8 cellular contexts compared by ENCODE assay signal in the genomic region with DNA sequence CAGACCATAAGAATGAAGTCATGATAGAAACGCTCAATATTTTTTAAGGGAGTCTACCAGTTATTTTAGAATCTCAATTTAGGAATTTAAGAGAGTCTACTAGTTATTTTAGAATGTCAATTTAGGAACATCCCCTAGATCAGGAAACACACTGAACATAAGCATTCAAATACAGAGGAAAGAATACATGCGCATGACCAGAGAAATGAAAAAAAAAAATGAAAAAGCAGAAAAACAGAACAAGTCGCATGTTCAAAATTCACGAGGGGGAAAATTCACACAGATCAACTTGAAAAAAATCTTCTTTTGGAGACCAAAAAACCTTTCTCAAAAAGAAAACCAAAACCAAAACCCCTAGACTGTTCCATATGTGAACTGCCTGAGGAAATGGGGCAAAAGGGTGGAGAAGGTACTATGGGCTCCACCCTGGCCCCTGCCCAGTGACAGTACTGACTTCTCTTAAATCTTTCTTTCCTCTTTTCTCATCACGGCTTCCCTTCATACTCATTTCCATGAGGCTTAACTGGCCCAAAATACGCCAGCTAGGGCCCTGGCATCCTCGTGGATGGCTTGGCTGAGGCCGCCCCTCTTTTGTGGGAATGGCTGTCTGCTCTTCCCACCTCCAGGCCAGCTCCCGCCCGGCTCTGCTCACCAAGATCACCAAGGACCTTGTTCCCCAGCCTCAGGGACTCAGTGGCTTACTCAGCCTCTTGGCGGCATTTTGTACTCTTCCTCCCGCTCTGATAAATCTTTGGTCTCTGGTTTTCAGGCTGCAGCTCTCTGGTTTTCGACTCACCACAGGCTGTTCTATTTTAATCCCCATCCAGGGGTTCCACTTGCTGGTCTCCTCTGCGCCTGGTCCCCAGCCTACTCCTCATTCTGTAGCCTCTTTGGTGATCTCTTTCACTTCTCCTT. TPM values are rescaled to one million over a fixed set of nuclear protein-coding genes. Genes with fewer than 3 reads are reported as not detected.
DNase-seq lines count a peak whose midpoint lies in the region; ATAC-seq and TF ChIP-seq lines count a peak whose summit lies in the region.

No MANE protein-coding gene starts in this region.

- POLR2A ChIA-PET in activated B cell treated with CpG ODN at 0.5 μM for 24 hours (lab: Charles Lee) = interaction anchor here (1.2 kb wide), 1 partner anchor 9 kb away, joined by 10 read pairs; no protein-coding TSS in a partner anchor

- peak; percentile 53 for ATAC-seq in HG03064 (IDR thresholded peaks at IDR 0.05; ENCODE audit: low read depth, unreplicated experiment)
- peak; percentile 62 for ATAC-seq in activated B cell treated with CpG ODN at 0.5 μM for 24 hours (ENCODE audit: low read depth)
- ATAC-seq in right lobe of liver = peak; percentile 39 to 77 (median 60)

- peaks cover 37% of the 10 kb centered on the region for H3K36me3 Mint-ChIP-seq in activated T-cell treated with anti-CD3 and anti-CD28 coated beads, Interleukin-2, amount 50 U/mL, for 24 hours (ENCODE audit: low read depth)
- peaks cover 11% of the 10 kb centered on the region for H3K36me3 Mint-ChIP-seq in activated B cell treated with CpG ODN at 0.5 μM for 24 hours (ENCODE audit: low read depth)

- H3K27ac Mint-ChIP-seq in activated T-cell treated with anti-CD3 and anti-CD28 coated beads, Interleukin-2, amount 50 U/mL, for 24 hours = peak overlapping the region; percentile 97
- peak overlapping the region; percentile 85 for H3K27ac Mint-ChIP-seq in activated B cell treated with CpG ODN at 0.5 μM for 24 hours

- 58% methylated on average over 11 of the region's 14 CpGs for WGBS in right lobe of liver (ENCODE audit: insufficient coverage, low coverage, low lambda C conversion rate, missing lambda C conversion rate)

- H3K4me3 ChIP-seq in right lobe of liver (no peak overlapping the region), WERI-Rb-1 (ENCODE audit: low read depth, low read length) (no peak overlapping the region)

- H3K27ac ChIP-seq in right lobe of liver (peak overlapping the region in 2 of 3 donors; percentile 25 to 37), WERI-Rb-1 (no peak overlapping the region)

- H3K36me3 ChIP-seq in right lobe of liver (no peaks in the 10 kb centered on the region), WERI-Rb-1 (peaks cover 4% of the 10 kb centered on the region)

- no peak for DNase-seq in activated T-cell treated with anti-CD3 and anti-CD28 coated beads, Interleukin-2, amount 50 U/mL, for 24 hours
- DNase-seq in activated T-cell treated with anti-CD3 and anti-CD28 coated beads, Interleukin-2, amount 50 U/mL, for 1 hour = no peak
- DNase-seq in activated B cell treated with CpG ODN at 0.5 μM for 24 hours = no peak
- DNase-seq in right lobe of liver = no peak
- no peak for DNase-seq in WERI-Rb-1
- no peak for DNase-seq in NCI-H69 (lab: John Stamatoyannopoulos, UW)
- no peak for DNase-seq in NCI-H1436 treated with DMSO at 0.1 percent for 48 hours (lab: John Stamatoyannopoulos, UW)

- no peaks in the 10 kb centered on the region for H3K27me3 Mint-ChIP-seq in activated T-cell treated with anti-CD3 and anti-CD28 coated beads, Interleukin-2, amount 50 U/mL, for 24 hours
- no peaks in the 10 kb centered on the region for H3K27me3 Mint-ChIP-seq in activated B cell treated with CpG ODN at 0.5 μM for 24 hours

- H3K9me3 ChIP-seq in right lobe of liver (no peaks in the 10 kb centered on the region), WERI-Rb-1 (ENCODE audit: severe bottlenecking) (no peaks in the 10 kb centered on the region)

- H3K27me3 ChIP-seq in right lobe of liver (no peaks in the 10 kb centered on the region), WERI-Rb-1 (ENCODE audit: insufficient read depth, low read depth, severe bottlenecking) (no peaks in the 10 kb centered on the region)

- H3K4me1 ChIP-seq in right lobe of liver = peaks cover 0 to 10% (median 3%) of the 10 kb centered on the region in 4 donors

- TF ChIP-seq CTCF in activated B cell treated with CpG ODN at 0.5 μM for 24 hours (IDR thresholded peaks at IDR 0.05) = no peak
- no peak for TF ChIP-seq CTCF in right lobe of liver (IDR thresholded peaks at IDR 0.05)
- TF ChIP-seq CTCF in WERI-Rb-1 (IDR thresholded peaks at IDR 0.05; ENCODE audit: low read depth, low read length) = no peak

- intact Hi-C loops in activated B cell treated with CpG ODN at 0.5 μM for 24 hours (cut with micrococcal nuclease) (loop anchor here (1.0 to 10.0 kb wide), 2 partner anchors 9 to 1625 kb away; a partner anchor contains a TSS), right lobe of liver (cut with DNase I) (no loop called here)

- no peaks in the 10 kb centered on the region for H3K9me3 Mint-ChIP-seq in activated T-cell treated with anti-CD3 and anti-CD28 coated beads, Interleukin-2, amount 50 U/mL, for 24 hours
- H3K9me3 Mint-ChIP-seq in activated B cell treated with CpG ODN at 0.5 μM for 24 hours = no peaks in the 10 kb centered on the region

- CTCF ChIA-PET in activated B cell treated with CpG ODN at 0.5 μM for 24 hours (lab: Charles Lee) = interaction anchor here (1.8 kb wide), 1 partner anchor 10 kb away, joined by 4 read pairs; no protein-coding TSS in a partner anchor

- no peak for TF ChIP-seq POLR2A in right lobe of liver (IDR thresholded peaks at IDR 0.05)

- peaks cover 71% of the 10 kb centered on the region for H3K4me1 Mint-ChIP-seq in activated T-cell treated with anti-CD3 and anti-CD28 coated beads, Interleukin-2, amount 50 U/mL, for 24 hours (ENCODE audit: low read depth)
- H3K4me1 Mint-ChIP-seq in activated B cell treated with CpG ODN at 0.5 μM for 24 hours = peaks cover 63% of the 10 kb centered on the region

- H3K4me3 Mint-ChIP-seq in activated T-cell treated with anti-CD3 and anti-CD28 coated beads, Interleukin-2, amount 50 U/mL, for 24 hours = peak overlapping the region; percentile 80
- peak overlapping the region; percentile 70 for H3K4me3 Mint-ChIP-seq in activated B cell treated with CpG ODN at 0.5 μM for 24 hours

RNA-seq across cellular contexts. Expression of a gene that starts 11.2 kb away (rescaled TPM):
- total RNA-seq in activated B cell treated with CpG ODN at 0.5 μM for 24 hours (17.3 and 18.0 TPM in 2 replicates), right lobe of liver (1 to 10 TPM; 3.2 to 6.0 (median 4.5) TPM)
